15 cellular contexts compared by ENCODE assay signal in genomic region chr10:6119962-6120361, GRCh38. TPM values are rescaled to one million over a fixed set of nuclear protein-coding genes. Genes with fewer than 3 reads are reported as not detected.
DNase-seq lines count a peak whose midpoint lies in the region; ATAC-seq and TF ChIP-seq lines count a peak whose summit lies in the region.
"Had no signal": no experiment of that assay in that cellular context is flagged by ENCODE, and none has a peak within 500 bp of the region (broad histone marks: within the 10 kb centered on the region; RNA-seq: fewer than 3 reads in every experiment).

No MANE protein-coding gene starts in this region.

- H3K27me3 ChIP-seq in upper lobe of right lung: no peaks in the 10 kb centered on the region
- no peaks in the 10 kb centered on the region for H3K27me3 ChIP-seq in GM23338 (ENCODE audit: insufficient read depth)
- H3K27me3 ChIP-seq: ascending aorta, esophagus muscularis mucosa, stomach had no signal

- no peaks in the 10 kb centered on the region; the same call in 1 of the 2 replicates for H4K20me1 ChIP-seq in GM23338 (replicated peaks; ENCODE audit: insufficient read depth)

- H3K4me3 Mint-ChIP-seq in activated naive CD8-positive, alpha-beta T cell treated with anti-CD3 and anti-CD28 coated beads for 36 hours: no peak overlapping the region
- H3K4me3 Mint-ChIP-seq in activated naive CD8-positive, alpha-beta T cell treated with anti-CD3 and anti-CD28 coated beads, Interleukin-2, amount 50 U/mL, for 24 hours: no peak overlapping the region
- no peak overlapping the region for H3K4me3 Mint-ChIP-seq in dendritic cell treated with granulocyte-macrophage colony-stimulating factor and Interleukin-4, amounts not matched to agents 40 ng/mL and 50 ng/mL, for 4 days
- H3K4me3 Mint-ChIP-seq in nephron (no peak overlapping the region), GM23338 (no peak overlapping the region)

- no peaks in the 10 kb centered on the region for H3K9me2 ChIP-seq in GM23338 (ENCODE audit: insufficient read depth)

- H3K79me2 ChIP-seq in GM23338 (replicated peaks; ENCODE audit: insufficient read depth): no peaks in the 10 kb centered on the region

- no peak overlapping the region for H3K4me3 ChIP-seq in upper lobe of right lung
- H3K4me3 ChIP-seq in GM23338: no peak overlapping the region
- H3K4me3 ChIP-seq: ascending aorta, esophagus muscularis mucosa, stomach had no signal

- ATAC-seq in activated naive CD8-positive, alpha-beta T cell treated with anti-CD3 and anti-CD28 coated beads, Interleukin-2, amount 50 U/mL, for 24 hours: no peak
- ATAC-seq in upper lobe of right lung (peak; percentile 36), GM23338 (no peak), GM18502 (IDR thresholded peaks at IDR 0.05; ENCODE audit: poor library complexity, unreplicated experiment) (no peak)

- no peak for TF ChIP-seq CTCF in nephron (IDR thresholded peaks at IDR 0.05; ENCODE audit: unreplicated experiment in 3 of 3)
- TF ChIP-seq CTCF in upper lobe of right lung (IDR thresholded peaks at IDR 0.05): no peak
- no peak for TF ChIP-seq CTCF in GM23338 (conservative IDR thresholded peaks at IDR 0.05; ENCODE audit: low read depth in 2 of 2)

- peaks cover 18% of the 10 kb centered on the region for H3K4me1 Mint-ChIP-seq in activated naive CD8-positive, alpha-beta T cell treated with anti-CD3 and anti-CD28 coated beads for 36 hours
- H3K4me1 Mint-ChIP-seq in activated naive CD8-positive, alpha-beta T cell treated with anti-CD3 and anti-CD28 coated beads, Interleukin-2, amount 50 U/mL, for 24 hours: peaks cover 24% of the 10 kb centered on the region
- peaks cover 35% of the 10 kb centered on the region for H3K4me1 Mint-ChIP-seq in dendritic cell treated with granulocyte-macrophage colony-stimulating factor and Interleukin-4, amounts not matched to agents 40 ng/mL and 50 ng/mL, for 4 days (ENCODE audit: low read depth)
- H3K4me1 Mint-ChIP-seq in nephron (peaks cover 38% of the 10 kb centered on the region), GM23338 (peaks cover 14% of the 10 kb centered on the region)

- H3K27me3 Mint-ChIP-seq in activated naive CD8-positive, alpha-beta T cell treated with anti-CD3 and anti-CD28 coated beads for 36 hours: no peaks in the 10 kb centered on the region
- no peaks in the 10 kb centered on the region for H3K27me3 Mint-ChIP-seq in activated naive CD8-positive, alpha-beta T cell treated with anti-CD3 and anti-CD28 coated beads, Interleukin-2, amount 50 U/mL, for 24 hours
- H3K27me3 Mint-ChIP-seq in dendritic cell treated with granulocyte-macrophage colony-stimulating factor and Interleukin-4, amounts not matched to agents 40 ng/mL and 50 ng/mL, for 4 days: no peaks in the 10 kb centered on the region
- H3K27me3 Mint-ChIP-seq in nephron (ENCODE audit: low read depth) (no peaks in the 10 kb centered on the region), GM23338 (ENCODE audit: insufficient read depth, low read depth, poor library complexity) (peaks cover 9% of the 10 kb centered on the region)

- H3K36me3 Mint-ChIP-seq in activated naive CD8-positive, alpha-beta T cell treated with anti-CD3 and anti-CD28 coated beads for 36 hours: peaks cover 5% of the 10 kb centered on the region
- peaks cover 10% of the 10 kb centered on the region for H3K36me3 Mint-ChIP-seq in activated naive CD8-positive, alpha-beta T cell treated with anti-CD3 and anti-CD28 coated beads, Interleukin-2, amount 50 U/mL, for 24 hours (ENCODE audit: low read depth)
- H3K36me3 Mint-ChIP-seq in dendritic cell treated with granulocyte-macrophage colony-stimulating factor and Interleukin-4, amounts not matched to agents 40 ng/mL and 50 ng/mL, for 4 days (ENCODE audit: low read depth): peaks cover 19% of the 10 kb centered on the region
- H3K36me3 Mint-ChIP-seq in nephron (ENCODE audit: low read depth) (peaks cover 26% of the 10 kb centered on the region), GM23338 (ENCODE audit: low read depth) (peaks cover 17% of the 10 kb centered on the region)

- H3K36me3 ChIP-seq in upper lobe of right lung: peaks cover 18% of the 10 kb centered on the region
- peaks cover 20% of the 10 kb centered on the region for H3K36me3 ChIP-seq in GM23338 (ENCODE audit: insufficient read depth)

- peak overlapping the region; percentile 11 for H3K27ac Mint-ChIP-seq in activated naive CD8-positive, alpha-beta T cell treated with anti-CD3 and anti-CD28 coated beads for 36 hours
- H3K27ac Mint-ChIP-seq in activated naive CD8-positive, alpha-beta T cell treated with anti-CD3 and anti-CD28 coated beads, Interleukin-2, amount 50 U/mL, for 24 hours: no peak overlapping the region
- H3K27ac Mint-ChIP-seq in dendritic cell treated with granulocyte-macrophage colony-stimulating factor and Interleukin-4, amounts not matched to agents 40 ng/mL and 50 ng/mL, for 4 days: peak overlapping the region; percentile 19
- H3K27ac Mint-ChIP-seq in nephron: peak overlapping the region in 2 of 3 experiments; percentile 8 to 26
- no peak overlapping the region for H3K27ac Mint-ChIP-seq in GM23338

- H3K4me1 ChIP-seq in upper lobe of right lung: peaks cover 6% of the 10 kb centered on the region
- H3K4me1 ChIP-seq in GM23338 (ENCODE audit: insufficient read depth): no peaks in the 10 kb centered on the region; the same call in 1 of the 2 replicates

- H3K9me3 ChIP-seq in upper lobe of right lung: no peaks in the 10 kb centered on the region
- H3K9me3 ChIP-seq: ascending aorta, esophagus muscularis mucosa, stomach had no signal

- no peak for DNase-seq in activated naive CD8-positive, alpha-beta T cell treated with anti-CD3 and anti-CD28 coated beads for 36 hours
- no peak for DNase-seq in activated naive CD8-positive, alpha-beta T cell treated with anti-CD3 and anti-CD28 coated beads, Interleukin-2, amount 50 U/mL, for 24 hours
- no peak for DNase-seq in upper lobe of right lung
- DNase-seq in NCI-H1436 (lab: John Stamatoyannopoulos, UW): no peak
- no peak for DNase-seq in GM23338 (ENCODE audit: low spot score)
- DNase-seq: dermis blood vessel endothelial cell, RPMI8226, stomach had no signal

- H3F3A ChIP-seq in GM23338 (replicated peaks; ENCODE audit: low read depth): no peaks in the 10 kb centered on the region

- H2AFZ ChIP-seq in GM23338: no peak overlapping the region

- no peak overlapping the region for H3K27ac ChIP-seq in upper lobe of right lung
- no peak overlapping the region for H3K27ac ChIP-seq in GM23338 (ENCODE audit: low read depth)
- H3K27ac ChIP-seq: esophagus muscularis mucosa, stomach had no signal

- H3K9me3 Mint-ChIP-seq in activated naive CD8-positive, alpha-beta T cell treated with anti-CD3 and anti-CD28 coated beads for 36 hours: no peaks in the 10 kb centered on the region
- no peaks in the 10 kb centered on the region for H3K9me3 Mint-ChIP-seq in activated naive CD8-positive, alpha-beta T cell treated with anti-CD3 and anti-CD28 coated beads, Interleukin-2, amount 50 U/mL, for 24 hours
- H3K9me3 Mint-ChIP-seq in dendritic cell treated with granulocyte-macrophage colony-stimulating factor and Interleukin-4, amounts not matched to agents 40 ng/mL and 50 ng/mL, for 4 days: no peaks in the 10 kb centered on the region
- no peaks in the 10 kb centered on the region for H3K9me3 Mint-ChIP-seq in nephron
- H3K9me3 Mint-ChIP-seq in GM23338: no peaks in the 10 kb centered on the region

- intact Hi-C loops in dendritic cell treated with granulocyte-macrophage colony-stimulating factor and Interleukin-4, amounts not matched to agents 40 ng/mL and 50 ng/mL, for 4 days (cut with micrococcal nuclease): no loop called here
- intact Hi-C loops in upper lobe of right lung (cut with DNase I): no loop called here

- no peak overlapping the region for H3K4me2 ChIP-seq in GM23338

TF ChIP-seq in GM23338, 12 proteins besides CTCF, POLR2A, EP300 and RAD21:
- no peak for TF ChIP-seq POLR2AphosphoS5 (IDR thresholded peaks at IDR 0.05; ENCODE audit: low read depth)
- no peak for TF ChIP-seq EZH2phosphoT487 (IDR thresholded peaks at IDR 0.05; ENCODE audit: unreplicated experiment)

RNA-seq across cellular contexts. Expression of gene RBM17, which starts 31.1 kb away (rescaled TPM):
- total RNA-seq in activated naive CD8-positive, alpha-beta T cell treated with anti-CD3 and anti-CD28 coated beads for 36 hours: 100 to 1,000 TPM; 337 to 355 TPM
- total RNA-seq in upper lobe of right lung: 92.5 TPM
- total RNA-seq in GM23338 (2014; rRNA removed; shearing (Covaris generic)): 54.7 and 90.5 TPM in 2 replicates
- 257 and 281 TPM in 2 replicates for polyA plus RNA-seq in GM23338 (2016; fragmentation: Nextera tagmentation; extraction: Ambion mirVana)

RNA-seq across cellular contexts. Expression of gene IL2RA, which starts 57.8 kb away (rescaled TPM):
- total RNA-seq in activated naive CD8-positive, alpha-beta T cell treated with anti-CD3 and anti-CD28 coated beads for 36 hours: 100 to 1,000 TPM; 680 to 698 TPM
- 4.3 TPM for total RNA-seq in upper lobe of right lung
- not detected in 2 replicates for total RNA-seq in GM23338 (2014; rRNA removed; shearing (Covaris generic))
- polyA plus RNA-seq in GM23338 (2016; fragmentation: Nextera tagmentation; extraction: Ambion mirVana): not detected in 2 replicates
- total RNA-seq: ascending aorta, dermis blood vessel endothelial cell, lung microvascular endothelial cell had no signal
- polyA plus RNA-seq: neural cell had no signal

Comparison
In these comparisons a context has a peak if more than half of its experiments do, and no peak if none do; other contexts are left out.
1. H3K27ac Mint-ChIP-seq: peak in activated naive CD8-positive, alpha-beta T cell treated with anti-CD3 and anti-CD28 coated beads for 36 hours (single experiment), dendritic cell treated with granulocyte-macrophage colony-stimulating factor and Interleukin-4, amounts not matched to agents 40 ng/mL and 50 ng/mL, for 4 days (single experiment) and nephron (2 of 3); none in activated naive CD8-positive, alpha-beta T cell treated with anti-CD3 and anti-CD28 coated beads, Interleukin-2, amount 50 U/mL, for 24 hours (single experiment) and GM23338 (single experiment).
2. RNA of gene IL2RA, which starts 57.8 kb away (total RNA-seq): 680 to 698 TPM in activated naive CD8-positive, alpha-beta T cell treated with anti-CD3 and anti-CD28 coated beads for 36 hours; 4.3 TPM in upper lobe of right lung (single experiment) and not detected in GM23338; every median in the first group is over 100 times any median in the second.